ENCODE assay signal across 9 cellular contexts in the genomic region with DNA sequence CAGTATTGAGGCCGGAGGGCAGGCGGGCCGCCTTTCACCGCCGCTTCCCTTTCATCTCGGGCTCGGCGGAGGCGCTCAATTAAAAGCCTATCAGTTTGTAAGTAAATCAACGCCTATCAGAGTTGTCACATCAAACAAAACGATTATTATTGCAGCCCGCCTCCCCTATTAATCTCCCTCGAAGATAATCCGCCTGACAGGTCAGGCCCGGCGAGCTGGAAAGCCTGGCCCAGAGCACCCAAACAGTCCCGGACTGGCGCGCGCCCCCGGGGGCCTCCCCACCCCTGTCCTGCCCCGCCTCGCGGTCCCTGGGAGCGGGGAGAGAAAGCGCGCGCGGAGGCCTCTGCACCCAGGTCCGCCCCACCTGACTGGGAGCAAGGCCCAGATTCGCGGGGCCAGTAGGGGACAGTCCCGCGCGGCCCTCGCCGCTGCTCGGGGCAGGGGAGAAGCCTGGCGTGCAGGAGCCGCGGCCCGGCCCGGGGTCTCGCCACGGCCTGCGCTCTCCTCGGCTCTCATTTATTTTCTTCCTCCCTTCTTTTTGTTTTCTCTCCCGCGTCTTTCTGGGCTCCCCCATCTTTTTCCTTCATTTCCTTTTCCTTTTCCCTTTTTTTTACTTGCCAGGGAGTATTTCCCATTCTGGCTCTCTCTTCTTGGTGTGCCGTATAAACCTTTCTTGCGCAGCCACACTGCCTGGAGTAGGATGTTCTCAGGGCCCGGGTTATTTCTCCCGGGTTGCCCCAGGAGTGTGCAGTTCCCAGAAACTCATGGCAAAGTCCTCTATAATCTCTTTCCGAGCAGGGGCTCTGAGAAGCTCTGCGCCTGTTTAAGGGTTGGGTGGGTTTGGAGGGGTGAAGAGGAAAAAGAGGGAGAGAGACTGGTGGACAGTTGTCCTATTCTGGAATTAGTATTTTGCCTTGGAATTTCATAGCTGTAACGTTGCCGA. TPM values are rescaled to one million over a fixed set of nuclear protein-coding genes. Genes with fewer than 3 reads are reported as not detected.
DNase-seq lines count a peak whose midpoint lies in the region; FAIRE-seq and TF ChIP-seq lines count a peak whose summit lies in the region.
"Had no signal": no experiment of that assay in that cellular context is flagged by ENCODE, and none has a peak within 500 bp of the region (broad histone marks: within the 10 kb centered on the region; RNA-seq: fewer than 3 reads in every experiment).

No MANE protein-coding gene starts in this region.

- no peaks in the 10 kb centered on the region for H4K20me1 ChIP-seq in endothelial cell of umbilical vein (replicated peaks; ENCODE audit: control insufficient read depth, extremely low read depth, insufficient read depth, low read length)

- H3K9me3 Mint-ChIP-seq in Caco-2 (ENCODE audit: unreplicated experiment): no peaks in the 10 kb centered on the region
- H3K9me3 Mint-ChIP-seq in nephron progenitor cell: no peaks in the 10 kb centered on the region

- H3K4me1 ChIP-seq in Caco-2: peaks cover 15% of the 10 kb centered on the region
- peaks cover 13% of the 10 kb centered on the region for H3K4me1 ChIP-seq in endothelial cell of umbilical vein (ENCODE audit: control insufficient read depth, extremely low read depth, insufficient read depth, low read length)

- H3K36me3 ChIP-seq in Caco-2 (ENCODE audit: control insufficient read depth, insufficient read depth, low read length) (no peaks in the 10 kb centered on the region), endothelial cell of umbilical vein (ENCODE audit: control insufficient read depth in 2 of 2, extremely low read depth in 1 of 2, insufficient read depth in 2 of 2, low read length in 2 of 2) (no peaks in the 10 kb centered on the region)

- H3K36me3 Mint-ChIP-seq in Caco-2 (ENCODE audit: insufficient read depth, unreplicated experiment) (peaks cover 84% of the 10 kb centered on the region), nephron progenitor cell (ENCODE audit: low read depth) (peaks cover 2% of the 10 kb centered on the region)

- CTCF ChIA-PET in Caco-2 (lab: Charles Lee): interaction anchor here (1.0 to 1.5 kb wide), 2 partner anchors 17 to 25 kb away, joined by 3 read pairs; no protein-coding TSS in a partner anchor
- CTCF ChIA-PET in endothelial cell of umbilical vein (lab: Charles Lee): no interaction called here

- peaks cover 2% of the 10 kb centered on the region for H3K79me2 ChIP-seq in endothelial cell of umbilical vein (ENCODE audit: control insufficient read depth, insufficient read depth, low read length)

- H3K4me3 Mint-ChIP-seq in Caco-2 (ENCODE audit: unreplicated experiment) (peak overlapping the region; percentile 94), nephron progenitor cell (peak overlapping the region; percentile 98)

- POLR2A ChIA-PET in Caco-2 (lab: Charles Lee) (interaction anchor here (0.5 to 2.3 kb wide), 4 partner anchors 25 to 584 kb away, joined by 3 to 24 read pairs (median 3); no protein-coding TSS in a partner anchor), endothelial cell of umbilical vein (lab: Charles Lee) (no interaction called here)

- H3K27me3 Mint-ChIP-seq in Caco-2 (ENCODE audit: insufficient read depth, unreplicated experiment) (no peaks in the 10 kb centered on the region), nephron progenitor cell (ENCODE audit: low read depth, poor library complexity) (no peaks in the 10 kb centered on the region)

- intact Hi-C loops in Caco-2 (cut with micrococcal nuclease; ENCODE audit: unreplicated experiment) (loop anchor here (1.0 to 10.0 kb wide), 6 partner anchors 93 to 1139 kb away; no protein-coding TSS in a partner anchor), endothelial cell of umbilical vein (cut with micrococcal nuclease) (no loop called here)

- H3K27ac ChIP-seq in endothelial cell of umbilical vein (ENCODE audit: insufficient read depth, low read depth, low read length): no peak overlapping the region

- H3K4me3 ChIP-seq in Caco-2 (ENCODE audit: low read depth, low read length): peak overlapping the region; percentile 99
- no peak overlapping the region for H3K4me3 ChIP-seq in endothelial cell of umbilical vein (replicated peaks in 1 of 3; ENCODE audit: insufficient read depth in 1 of 3, low read depth in 1 of 3, low read length in 3 of 3)

- no peak for FAIRE-seq in endothelial cell of umbilical vein (lab: Jason Lieb, UNC)

- H2AFZ ChIP-seq in endothelial cell of umbilical vein (ENCODE audit: low read depth, low read length): no peak overlapping the region

- H3K9ac ChIP-seq in endothelial cell of umbilical vein (replicated peaks; ENCODE audit: extremely low read depth, insufficient read depth, low read length): no peak overlapping the region

- dilution Hi-C loops in endothelial cell of umbilical vein (cut with MboI; ENCODE audit: extremely low pct_ligation_motif_present, low sequenced_read_pairs): no loop called here

- TF ChIP-seq POLR2A in endothelial cell of umbilical vein (IDR thresholded peaks at IDR 0.05; ENCODE audit: low read depth, low read length): no peak

- H3K27ac Mint-ChIP-seq in Caco-2 (ENCODE audit: unreplicated experiment) (peak overlapping the region; percentile 95), nephron progenitor cell (peak overlapping the region; percentile 99)

- no peak for TF ChIP-seq CTCF in Caco-2 (IDR thresholded peaks at IDR 0.05; ENCODE audit: insufficient read depth in 1 of 2, low read depth in 1 of 2, low read length in 1 of 2, severe bottlenecking in 1 of 2, unreplicated experiment in 1 of 2)
- TF ChIP-seq CTCF in endothelial cell of umbilical vein (IDR thresholded peaks at IDR 0.05; ENCODE audit: extremely low read depth in 1 of 2, insufficient read depth in 1 of 2, low read depth in 1 of 2, low read length in 2 of 2): no peak
- no peak for TF ChIP-seq CTCF in nephron progenitor cell (IDR thresholded peaks at IDR 0.05)

- H3K27me3 ChIP-seq in Caco-2 (replicated peaks; ENCODE audit: control insufficient read depth, insufficient read depth, low read length) (no peaks in the 10 kb centered on the region), endothelial cell of umbilical vein (ENCODE audit: control insufficient read depth in 2 of 2, insufficient read depth in 2 of 2, low read length in 2 of 2) (peaks cover 35 to 71% of the 10 kb centered on the region in 2 experiments)

- DNase-seq in Caco-2 (peak; percentile 93 to 96), NCI-H526 (lab: John Stamatoyannopoulos, UW) (peak; percentile 83 to 93), endothelial cell of umbilical vein (ENCODE audit: low read depth, low spot score) (no peak), nephron progenitor cell (peak; percentile 77), OCI-M1 (lab: John Stamatoyannopoulos, UW) (no peak), iPS-NIHi11 (ENCODE audit: low spot score) (no peak), NCI-H1694 (lab: John Stamatoyannopoulos, UW) (no peak)
- no peak for DNase-seq in stimulated activated CD8-positive, alpha-beta memory T cell treated with anti-CD3 and anti-CD28 coated beads, Interleukin-4, amount 100 ng/mL, for 48 hours
- DNase-seq: NCI-H446 had no signal

- peaks cover 9% of the 10 kb centered on the region for H3K4me1 Mint-ChIP-seq in Caco-2 (ENCODE audit: low read depth, unreplicated experiment)
- peaks cover 42% of the 10 kb centered on the region for H3K4me1 Mint-ChIP-seq in nephron progenitor cell

- no peak overlapping the region for H3K4me2 ChIP-seq in endothelial cell of umbilical vein (ENCODE audit: insufficient read depth, low read length)

- H3K9me3 ChIP-seq in Caco-2: no peaks in the 10 kb centered on the region
- no peaks in the 10 kb centered on the region for H3K9me3 ChIP-seq in endothelial cell of umbilical vein (replicated peaks; ENCODE audit: control insufficient read depth, insufficient read depth, low read length)

- no peaks in the 10 kb centered on the region for H3K9me1 ChIP-seq in endothelial cell of umbilical vein (replicated peaks; ENCODE audit: control insufficient read depth, extremely low read depth, insufficient read depth, low read length)

- BruUV-seq in Caco-2 (replicated peaks; lab: Mats Ljungman, UMichigan) (no TSS peak), endothelial cell of umbilical vein (replicated peaks; lab: Mats Ljungman, UMichigan) (no TSS peak)

TF ChIP-seq in endothelial cell of umbilical vein, 7 proteins besides CTCF, POLR2A, EP300 and RAD21:
- TF ChIP-seq EZH2 (IDR thresholded peaks at IDR 0.05; ENCODE audit: borderline replicate concordance, low read depth, low read length, severe bottlenecking) (peak; percentile 8), JUN (IDR thresholded peaks at IDR 0.05; ENCODE audit: borderline replicate concordance, insufficient read depth, insufficient read length, low read depth) (no peak)

RNA-seq across cellular contexts. Expression of gene ZNF503, which starts 3.9 kb away (rescaled TPM):
- total RNA-seq in Caco-2 (2022) (35.5 and 35.7 TPM in 2 replicates), endothelial cell of umbilical vein (2.2 and 2.7 TPM in 2 replicates)
- 0.58 and 0.73 TPM in 2 replicates for polyA plus RNA-seq in endothelial cell of umbilical vein
- 0.28 and 0.37 TPM in 2 replicates for polyA plus RNA-seq in endothelial cell of umbilical vein (2011; cell fraction: cytosol; rRNA removed)
- polyA plus RNA-seq in endothelial cell of umbilical vein (2011; cell fraction: nucleus; rRNA removed): 0.37 and 0.39 TPM in 2 replicates
- polyA plus RNA-seq in endothelial cell of umbilical vein (2012): 0.23 and 0.45 TPM in 2 replicates
- polyA minus RNA-seq in endothelial cell of umbilical vein: 0.40 and 0.66 TPM in 2 replicates
- polyA minus RNA-seq in endothelial cell of umbilical vein (2011; cell fraction: cytosol; rRNA and poly(A)+ RNA removed): 6.3 TPM
- polyA minus RNA-seq in endothelial cell of umbilical vein (2011; cell fraction: nucleus; rRNA and poly(A)+ RNA removed): 0.48 and 1.2 TPM in 2 replicates

RNA-seq across cellular contexts. Expression of gene LRMDA, which starts 26.0 kb away (rescaled TPM):
- total RNA-seq in Caco-2 (2022) (18.5 and 21.6 TPM in 2 replicates), endothelial cell of umbilical vein (5.1 and 9.7 TPM in 2 replicates)
- 7.0 and 18.0 TPM in 2 replicates for polyA plus RNA-seq in endothelial cell of umbilical vein
- polyA plus RNA-seq in endothelial cell of umbilical vein (2011; cell fraction: cytosol; rRNA removed): 5.3 and 11.2 TPM in 2 replicates
- polyA plus RNA-seq in endothelial cell of umbilical vein (2011; cell fraction: nucleus; rRNA removed): 3.7 and 6.1 TPM in 2 replicates
- polyA plus RNA-seq in endothelial cell of umbilical vein (2012): 0.27 and 1.6 TPM in 2 replicates
- 6.9 and 22.5 TPM in 2 replicates for polyA minus RNA-seq in endothelial cell of umbilical vein
- not detected for polyA minus RNA-seq in endothelial cell of umbilical vein (2011; cell fraction: cytosol; rRNA and poly(A)+ RNA removed)
- polyA minus RNA-seq in endothelial cell of umbilical vein (2011; cell fraction: nucleus; rRNA and poly(A)+ RNA removed): 23.9 and 26.9 TPM in 2 replicates

Comparison
In these comparisons a context has a peak if more than half of its experiments do, and no peak if none do; other contexts are left out.
1. DNase-seq: peak in Caco-2 (2 of 2), NCI-H526 (2 of 2) and nephron progenitor cell (single experiment); none in endothelial cell of umbilical vein (single experiment), stimulated activated CD8-positive, alpha-beta memory T cell treated with anti-CD3 and anti-CD28 coated beads, Interleukin-4, amount 100 ng/mL, for 48 hours (single experiment), OCI-M1 (single experiment), iPS-NIHi11 (single experiment) and NCI-H1694 (single experiment).